ENCODE assay signal across 13 cellular contexts in genomic region chr15:58585668-58586461, GRCh38.
DNase-seq lines count a peak whose midpoint lies in the region; ATAC-seq, FAIRE-seq and TF ChIP-seq lines count a peak whose summit lies in the region.
"Had no signal": no experiment of that assay in that cellular context is flagged by ENCODE, and none has a peak within 500 bp of the region (broad histone marks: within the 10 kb centered on the region; RNA-seq: fewer than 3 reads in every experiment).

No MANE protein-coding gene starts in this region.

- peak overlapping the region; percentile 97 for H3K27ac ChIP-seq in KMS-11
- H3K27ac ChIP-seq in kidney (ENCODE audit: low read depth in 2 of 2, low read length in 2 of 2): no peak overlapping the region
- H3K27ac ChIP-seq: cardiac muscle cell had no signal

- H3K4me2 ChIP-seq in KMS-11: peak overlapping the region; percentile 63

- no peaks in the 10 kb centered on the region for H4K20me1 ChIP-seq in KMS-11 (ENCODE audit: insufficient read depth)

- H3K27me3 ChIP-seq in KMS-11 (ENCODE audit: insufficient read depth, low read depth): no peaks in the 10 kb centered on the region
- H3K27me3 ChIP-seq: cardiac muscle cell had no signal

- in situ Hi-C loops in ACHN (cut with HindIII; ENCODE audit: low pct_ligation_motif_present, low pct_unique_long_range_greater_than_20kb, low sequenced_read_pairs): no loop called here

- no peaks in the 10 kb centered on the region for H3K36me3 ChIP-seq in KMS-11 (ENCODE audit: insufficient read depth)
- no peaks in the 10 kb centered on the region for H3K36me3 ChIP-seq in kidney (ENCODE audit: control insufficient read depth in 1 of 2, insufficient read depth in 2 of 2, low read length in 2 of 2)
- H3K36me3 ChIP-seq: cardiac muscle cell had no signal

- H3K4me1 ChIP-seq in KMS-11 (ENCODE audit: low read depth, poor library complexity, severe bottlenecking): peaks cover 67% of the 10 kb centered on the region
- peaks cover 0 to 4% of the 10 kb centered on the region in 2 donors for H3K4me1 ChIP-seq in kidney (ENCODE audit: control insufficient read depth in 1 of 2, insufficient read depth in 1 of 2, low read depth in 1 of 2, low read length in 2 of 2)

- H2AFZ ChIP-seq in KMS-11 (ENCODE audit: low read depth): peak overlapping the region; percentile 23; the same call in 1 of the 2 replicates

- H3K9ac ChIP-seq in KMS-11 (peak overlapping the region; percentile 67), kidney (ENCODE audit: low read length in 2 of 2) (no peak overlapping the region)

- H3K4me3 ChIP-seq in GM12864 (ENCODE audit: low read depth, low read length): no peak overlapping the region
- H3K4me3 ChIP-seq in KMS-11 (IDR thresholded peaks at IDR 0.05; ENCODE audit: insufficient read depth, low read depth, low read length): no peak overlapping the region
- H3K4me3 ChIP-seq in kidney (ENCODE audit: low read length in 2 of 2): no peak overlapping the region
- H3K4me3 ChIP-seq: cardiac muscle cell had no signal

- no peak for FAIRE-seq in kidney (lab: Jason Lieb, UNC)
- FAIRE-seq: D721Med had no signal

- peak; percentile 67 for ATAC-seq in GM19468 (IDR thresholded peaks at IDR 0.05; ENCODE audit: extremely low read depth, unreplicated experiment)

- TF ChIP-seq CTCF in GM12864 (IDR thresholded peaks at IDR 0.05; ENCODE audit: low read depth, low read length, missing control alignments): no peak
- no peak for TF ChIP-seq CTCF in KMS-11 (conservative IDR thresholded peaks at IDR 0.05; ENCODE audit: low read depth, low read length)
- no peak for TF ChIP-seq CTCF in kidney (IDR thresholded peaks at IDR 0.05; ENCODE audit: borderline replicate concordance, extremely low read depth, insufficient read depth)

- no peaks in the 10 kb centered on the region for H3K79me2 ChIP-seq in KMS-11 (ENCODE audit: insufficient read depth, low read depth)

- H3K9me3 ChIP-seq in kidney (ENCODE audit: control insufficient read depth in 1 of 2, low read length in 2 of 2): no peaks in the 10 kb centered on the region

- DNase-seq in GM12864 (ENCODE audit: low read depth) (peak; percentile 8), left kidney (ENCODE audit: low read depth, low spot score) (peak; percentile 59), ACHN (no peak), kidney (no peak), hypothalamus (lab: John Stamatoyannopoulos, UW) (no peak), C1 segment of cervical spinal cord (lab: John Stamatoyannopoulos, UW) (no peak)
- DNase-seq: activated CD4-positive, CD25-positive, alpha-beta regulatory T cell treated with anti-CD3 and anti-CD28 coated beads, Interleukin-2, amount 50 U/mL, for 72 hours; SIG-M5; stimulated activated CD4-positive, alpha-beta T cell treated with anti-CD3 and anti-CD28 coated beads, Interleukin-4, amount 100 ng/mL, for 1 hour had no signal

- intact Hi-C loops in kidney (cut with DNase I): no loop called here

Comparison
In these comparisons a context has a peak if more than half of its experiments do, and no peak if none do; other contexts are left out.
1. DNase-seq: peak in GM12864 (single experiment) and left kidney (single experiment); none in ACHN (single experiment), kidney (single experiment), hypothalamus (0 of 51) and C1 segment of cervical spinal cord (0 of 14).